In genomic region chr12:32884962-32885361, GRCh38 we compare ENCODE assay signal across 19 cellular contexts. TPM values are rescaled to one million over a fixed set of nuclear protein-coding genes. Genes with fewer than 3 reads are reported as not detected.
A peak's percentile ranks its signal among the peaks of the same experiment; 100 is the strongest.
DNase-seq lines count a peak whose midpoint lies in the region; ATAC-seq, FAIRE-seq and TF ChIP-seq lines count a peak whose summit lies in the region.
"Had no signal": no experiment of that assay in that cellular context is flagged by ENCODE, and none has a peak within 500 bp of the region (broad histone marks: within the 10 kb centered on the region; RNA-seq: fewer than 3 reads in every experiment).

No MANE protein-coding gene starts in this region.

- H3K27ac ChIP-seq in GM23338 (ENCODE audit: low read depth) = peak overlapping the region; percentile 55; the same call in 1 of the 2 replicates
- H3K27ac ChIP-seq in K562 (ENCODE audit: extremely low read depth, low read depth, low read length) = no peak overlapping the region
- H3K27ac ChIP-seq: Peyer's patch had no signal

- H4K20me1 ChIP-seq in GM23338 (replicated peaks; ENCODE audit: insufficient read depth) = no peaks in the 10 kb centered on the region
- no peaks in the 10 kb centered on the region; the same call in 1 of the 2 replicates for H4K20me1 ChIP-seq in K562 (replicated peaks; ENCODE audit: control insufficient read depth, insufficient read depth, low read length)

- CTCF ChIA-PET in Caco-2 (lab: Charles Lee) (no interaction called here), K562 (lab: Yijun Ruan, JAX; ENCODE audit: low intra/inter-chr PET ratio) (no interaction called here)

- ATAC-seq in GM23338 (peak; percentile 31; the same call in 2 of the 3 replicates), K562 (no peak), GM18517 (IDR thresholded peaks at IDR 0.05; ENCODE audit: unreplicated experiment) (no peak)

- intact Hi-C loops in Caco-2 (cut with micrococcal nuclease; ENCODE audit: unreplicated experiment) (loop anchor here (5.0 kb wide), 1 partner anchor 32 kb away; no protein-coding TSS in a partner anchor), K562 (cut with micrococcal nuclease) (no loop called here)

- H3K4me2 ChIP-seq in GM23338 = peak overlapping the region; percentile 16; the same call in 1 of the 2 replicates
- H3K4me2 ChIP-seq in K562 (ENCODE audit: insufficient read depth, low read length) = no peak overlapping the region

- TF ChIP-seq RAD21 in K562 (CRISPR knock-in tag; conservative IDR thresholded peaks at IDR 0.05 in 1 of 2, IDR thresholded peaks at IDR 0.05 in 1 of 2) = no peak

- H3K27ac Mint-ChIP-seq in Caco-2 (ENCODE audit: unreplicated experiment) = peak overlapping the region; percentile 77
- H3K27ac Mint-ChIP-seq in GM23338 = peak overlapping the region; percentile 0; the same call in 1 of the 2 replicates
- peak overlapping the region; percentile 82 for H3K27ac Mint-ChIP-seq in mesothelial cell of epicardium
- H3K27ac Mint-ChIP-seq: CD4-positive, CD25-positive, alpha-beta regulatory T cell had no signal

- H3F3A ChIP-seq in GM23338 (replicated peaks; ENCODE audit: low read depth) = no peaks in the 10 kb centered on the region

- no peaks in the 10 kb centered on the region for H3K27me3 ChIP-seq in Caco-2 (replicated peaks; ENCODE audit: control insufficient read depth, insufficient read depth, low read length)
- H3K27me3 ChIP-seq in GM23338 (ENCODE audit: insufficient read depth) = no peaks in the 10 kb centered on the region
- no peaks in the 10 kb centered on the region; a peak in 1 of 5 replicates for H3K27me3 ChIP-seq in K562 (ENCODE audit: control insufficient read depth in 2 of 2, insufficient read depth in 2 of 2, low read length in 2 of 2)
- H3K27me3 ChIP-seq: Peyer's patch had no signal

- no TSS peak for BruUV-seq in Caco-2 (replicated peaks; lab: Mats Ljungman, UMichigan)
- BruUV-seq in K562 (replicated peaks; lab: Mats Ljungman, UMichigan) = no TSS peak

- H2AFZ ChIP-seq in GM23338 (no peak overlapping the region), K562 (ENCODE audit: low read depth, low read length) (no peak overlapping the region)

- WGBS in K562 (ENCODE audit: insufficient coverage, low coverage, missing lambda C conversion rate) = 13% methylated on average over 4 of the region's 4 CpGs

- POLR2A ChIA-PET in Caco-2 (lab: Charles Lee) = interaction anchor here (1.5 kb wide), 1 partner anchor 12 kb away, joined by 5 read pairs; the partner anchor contains the start of gene PKP2
- POLR2A ChIA-PET in K562 (lab: Yijun Ruan, JAX) = no interaction called here

- FAIRE-seq in K562 (lab: Jason Lieb, UNC) (no peak), RCC 7860 (lab: Jason Lieb, UNC) (no peak)

- H3K79me2 ChIP-seq in GM23338 (replicated peaks; ENCODE audit: insufficient read depth) = peaks cover 65% of the 10 kb centered on the region
- no peaks in the 10 kb centered on the region for H3K79me2 ChIP-seq in K562 (ENCODE audit: control insufficient read depth, insufficient read depth, low read length)

- H3K36me3 Mint-ChIP-seq in Caco-2 (ENCODE audit: insufficient read depth, unreplicated experiment) (peaks cover 100% of the 10 kb centered on the region), GM23338 (ENCODE audit: low read depth) (no peaks in the 10 kb centered on the region), mesothelial cell of epicardium (no peaks in the 10 kb centered on the region)
- H3K36me3 Mint-ChIP-seq: CD4-positive, CD25-positive, alpha-beta regulatory T cell had no signal

- H3K9me3 ChIP-seq in Caco-2 = peaks cover 5% of the 10 kb centered on the region; the same call in 1 of the 2 replicates
- H3K9me3 ChIP-seq in K562 (replicated peaks; ENCODE audit: control insufficient read depth, insufficient read depth, low read depth, low read length) = no peaks in the 10 kb centered on the region
- H3K9me3 ChIP-seq: HAP-1, Peyer's patch had no signal

- in situ Hi-C loops in K562 (cut with MboI) = no loop called here

- H3K27me3 Mint-ChIP-seq in Caco-2 (ENCODE audit: insufficient read depth, unreplicated experiment) (no peaks in the 10 kb centered on the region), GM23338 (ENCODE audit: insufficient read depth, low read depth, poor library complexity) (peaks cover 2% of the 10 kb centered on the region), mesothelial cell of epicardium (ENCODE audit: low read depth) (no peaks in the 10 kb centered on the region)

- H3K4me3 Mint-ChIP-seq in Caco-2 (ENCODE audit: unreplicated experiment) = no peak overlapping the region
- H3K4me3 Mint-ChIP-seq in GM23338 = no peak overlapping the region
- H3K4me3 Mint-ChIP-seq in mesothelial cell of epicardium = no peak overlapping the region
- H3K4me3 Mint-ChIP-seq: CD4-positive, CD25-positive, alpha-beta regulatory T cell had no signal

- H3K36me3 ChIP-seq in Caco-2 (ENCODE audit: control insufficient read depth, insufficient read depth, low read length) (peaks cover 2% of the 10 kb centered on the region; the same call in 1 of the 2 replicates), GM23338 (ENCODE audit: insufficient read depth) (no peaks in the 10 kb centered on the region), K562 (ENCODE audit: control insufficient read depth, insufficient read depth, low read length) (no peaks in the 10 kb centered on the region)
- H3K36me3 ChIP-seq: HAP-1, Peyer's patch had no signal

- H3K4me1 ChIP-seq in Caco-2 = peaks cover 61% of the 10 kb centered on the region
- H3K4me1 ChIP-seq in GM23338 (ENCODE audit: insufficient read depth) = peaks cover 47% of the 10 kb centered on the region
- H3K4me1 ChIP-seq in K562 (replicated peaks in 1 of 2; ENCODE audit: control insufficient read depth in 2 of 2, insufficient read depth in 2 of 2, low read length in 2 of 2) = no peaks in the 10 kb centered on the region
- H3K4me1 ChIP-seq: HAP-1, Peyer's patch had no signal

- H3K9me2 ChIP-seq in GM23338 (ENCODE audit: insufficient read depth) = no peaks in the 10 kb centered on the region

- no peak for DNase-seq in Caco-2
- peak; percentile 40 for DNase-seq in GM23338 (ENCODE audit: low spot score)
- no peak for DNase-seq in K562 (ENCODE audit: extremely low read depth in 1 of 4, low spot score in 3 of 4)
- no peak for DNase-seq in mesothelial cell of epicardium (ENCODE audit: low spot score in 2 of 2, unreplicated experiment in 2 of 2)
- no peak for DNase-seq in GM03348 (ENCODE audit: low spot score)
- DNase-seq in RCC 7860 (ENCODE audit: low spot score) = no peak
- DNase-seq: CD4-positive, CD25-positive, alpha-beta regulatory T cell; DMS79; NCI-H1092 treated with DMSO at 0.1 percent for 48 hours; NCI-H1436 treated with DMSO at 0.1 percent for 48 hours; NCI-H2029 treated with DMSO at 0.1 percent for 48 hours; NCI-H226; NCI-H524; NCI-H774; Peyer's patch had no signal

- TF ChIP-seq EP300 in K562 (IDR thresholded peaks at IDR 0.05; ENCODE audit: low read length) = no peak

- no peaks in the 10 kb centered on the region for H3K9me1 ChIP-seq in K562 (ENCODE audit: control insufficient read depth, insufficient read depth, low read length)

- H3K4me3 ChIP-seq in Caco-2 (ENCODE audit: low read depth, low read length) = no peak overlapping the region
- no peak overlapping the region for H3K4me3 ChIP-seq in GM23338
- H3K4me3 ChIP-seq in K562 = no peak overlapping the region
- H3K4me3 ChIP-seq: HAP-1, Peyer's patch had no signal

- H3K9me3 Mint-ChIP-seq in Caco-2 (ENCODE audit: unreplicated experiment) (no peaks in the 10 kb centered on the region), GM23338 (no peaks in the 10 kb centered on the region), mesothelial cell of epicardium (no peaks in the 10 kb centered on the region)
- H3K9me3 Mint-ChIP-seq: CD4-positive, CD25-positive, alpha-beta regulatory T cell had no signal

- TF ChIP-seq CTCF in Caco-2 (IDR thresholded peaks at IDR 0.05; ENCODE audit: insufficient read depth in 1 of 2, low read depth in 1 of 2, low read length in 1 of 2, severe bottlenecking in 1 of 2, unreplicated experiment in 1 of 2) (no peak), GM23338 (conservative IDR thresholded peaks at IDR 0.05; ENCODE audit: low read depth in 2 of 2) (no peak), K562 (IDR thresholded peaks at IDR 0.05 in 2 of 3, conservative IDR thresholded peaks at IDR 0.05 in 1 of 3; ENCODE audit: insufficient read depth in 2 of 3, low read depth in 1 of 3, low read length in 3 of 3) (no peak), mesothelial cell of epicardium (IDR thresholded peaks at IDR 0.05; ENCODE audit: unreplicated experiment) (no peak)

- TF ChIP-seq POLR2A in K562 (conservative IDR thresholded peaks at IDR 0.05) = no peak

- no peak overlapping the region for H3K9ac ChIP-seq in K562 (ENCODE audit: insufficient read depth in 1 of 2, low read depth in 2 of 2, low read length in 2 of 2)

- H3K4me1 Mint-ChIP-seq in Caco-2 (ENCODE audit: low read depth, unreplicated experiment) = peaks cover 60% of the 10 kb centered on the region
- peaks cover 34% of the 10 kb centered on the region for H3K4me1 Mint-ChIP-seq in GM23338
- peaks cover 71% of the 10 kb centered on the region for H3K4me1 Mint-ChIP-seq in mesothelial cell of epicardium
- H3K4me1 Mint-ChIP-seq: CD4-positive, CD25-positive, alpha-beta regulatory T cell had no signal

RNA-seq across cellular contexts. Expression of gene PKP2, which starts 11.6 kb away (rescaled TPM):
- total RNA-seq in Caco-2 (2022) = 249 and 275 TPM in 2 replicates
- total RNA-seq in GM23338 (2014; rRNA removed; shearing (Covaris generic)) = 47.6 and 49.9 TPM in 2 replicates
- 17.8 and 24.6 TPM in 2 replicates for polyA plus RNA-seq in GM23338 (2016; fragmentation: Nextera tagmentation; extraction: Ambion mirVana)
- 2.3 and 5.2 TPM in 2 replicates for total RNA-seq in K562 (2011; cell fraction: chromatin; rRNA removed; ENCODE audit: low replicate concordance)
- total RNA-seq in K562 (2011; cell fraction: nucleolus; rRNA removed) = 2.3 and 3.6 TPM in 2 replicates
- total RNA-seq in K562 (2011; cell fraction: nucleoplasm; rRNA removed) = 2.6 and 3.7 TPM in 2 replicates
- total RNA-seq in K562 (2014; rRNA removed) = 2.4 and 2.8 TPM in 2 replicates
- total RNA-seq in K562 (2014; rRNA removed; fragmentation: Illumina TruSeq; extraction: Trizol) = 4.2 and 5.3 TPM in 2 replicates
- 2.6 and 2.9 TPM in 2 replicates for total RNA-seq in K562 (2015; rRNA removed; fragmentation: Illumina TruSeq; extraction: Trizol)
- total RNA-seq in K562 (2021) = 3.5 and 4.1 TPM in 2 replicates
- 3.2 and 5.2 TPM in 2 replicates for polyA plus RNA-seq in K562 (2011; rRNA removed)
- polyA plus RNA-seq in K562 (2011; cell fraction: cytosol; rRNA removed) = 2.0 and 4.1 TPM in 2 replicates
- 2.3 and 6.1 TPM in 2 replicates for polyA plus RNA-seq in K562 (2011; cell fraction: nucleus; rRNA removed)
- 2.0 TPM in 2 replicates for polyA plus RNA-seq in K562 (2012)
- 3.3 and 3.7 TPM in 2 replicates for polyA plus RNA-seq in K562 (2014; fragmentation: Illumina TruSeq; extraction: Trizol)
- polyA plus RNA-seq in K562 (2014; fragmentation: Nextera tagmentation; extraction: Ambion mirVana) = 1 to 10 TPM; 1.6 TPM
- 2.2 and 3.0 TPM in 2 replicates for polyA plus RNA-seq in K562 (2014; rRNA removed)
- polyA minus RNA-seq in K562 (2011; rRNA and poly(A)+ RNA removed) = 4.1 and 11.9 TPM in 2 replicates
- polyA minus RNA-seq in K562 (2011; cell fraction: cytosol; rRNA and poly(A)+ RNA removed) = 2.1 and 5.1 TPM in 2 replicates
- polyA minus RNA-seq in K562 (2011; cell fraction: nucleus; rRNA and poly(A)+ RNA removed) = 2.6 and 10.7 TPM in 2 replicates
- total RNA-seq in mesothelial cell of epicardium = 65.3 to 69.5 TPM (median 67.3 TPM) in 3 replicates
- total RNA-seq: OCI-LY7, SK-MEL-5 had no signal

Comparison
In these comparisons a context has a peak if more than half of its experiments do, and no peak if none do; other contexts are left out.
1. H3K27ac Mint-ChIP-seq: peak in every context shown above with its lines; median percentile 82 in mesothelial cell of epicardium; 77 in Caco-2; 0 in GM23338.